In genomic region chr15:90874986-90875385, GRCh38 we compare ENCODE assay signal across 9 cellular contexts. TPM values are rescaled to one million over a fixed set of nuclear protein-coding genes. Genes with fewer than 3 reads are reported as not detected.
DNase-seq lines count a peak whose midpoint lies in the region; ATAC-seq and TF ChIP-seq lines count a peak whose summit lies in the region.
"Not testable (repeated sequence)": the region's sequence is repeated elsewhere in the genome, so short reads cannot be mapped to it uniquely, and the experiment has no call there.
"Had no signal": no experiment of that assay in that cellular context is flagged by ENCODE, and none has a peak within 500 bp of the region (broad histone marks: within the 10 kb centered on the region; RNA-seq: fewer than 3 reads in every experiment).

No MANE protein-coding gene starts in this region.

- DNase-seq in CD4-positive, CD25-positive, alpha-beta regulatory T cell; activated CD4-positive, alpha-beta memory T cell treated with anti-CD3 and anti-CD28 coated beads, Interleukin-2, amount 10 ng/mL, durations not matched to agents 7 days and 5 days; activated T-helper 1 cell treated with anti-CD3 and anti-CD28 coated beads, Interleukin-12 subunit alpha, Interleukin-12 subunit beta, Interleukin-2, Interleukin-4 antibody, amounts not matched to agents 30 ng/mL and 10 ng/mL and 1 ng/mL, durations not matched to agents 14 hours and 24 hours and 36 hours (ENCODE audit: low spot score); activated naive CD8-positive, alpha-beta T cell treated with anti-CD3 and anti-CD28 coated beads, Interleukin-2, amount 10 ng/mL, durations not matched to agents 7 days and 5 days; hepatocyte (ENCODE audit: low spot score); natural killer cell treated with Interleukin-12 subunit alpha and Interleukin-12 subunit beta and Interleukin-15 and Interleukin-18, amount 100 ng/mL, for 72 hours (ENCODE audit: low spot score): not testable (repeated sequence)

- H3K9me2 ChIP-seq in hepatocyte (replicated peaks; ENCODE audit: insufficient read depth), result not testable (repeated sequence)

- not testable (repeated sequence) for H3K27me3 Mint-ChIP-seq in CD4-positive, CD25-positive, alpha-beta regulatory T cell; activated CD4-positive, alpha-beta memory T cell treated with anti-CD3 and anti-CD28 coated beads, Interleukin-2, amount 10 ng/mL, durations not matched to agents 7 days and 5 days; activated T-helper 1 cell treated with anti-CD3 and anti-CD28 coated beads, Interleukin-12 subunit alpha, Interleukin-12 subunit beta, Interleukin-2, Interleukin-4 antibody, amounts not matched to agents 30 ng/mL and 10 ng/mL and 1 ng/mL, durations not matched to agents 14 hours and 24 hours and 36 hours (ENCODE audit: insufficient read depth); activated naive CD8-positive, alpha-beta T cell treated with anti-CD3 and anti-CD28 coated beads, Interleukin-2, amount 10 ng/mL, durations not matched to agents 7 days and 5 days; natural killer cell treated with Interleukin-12 subunit alpha and Interleukin-12 subunit beta and Interleukin-15 and Interleukin-18, amount 100 ng/mL, for 72 hours

- not testable (repeated sequence) for H3K9me3 ChIP-seq in CD4-positive, CD25-positive, alpha-beta regulatory T cell (ENCODE audit: control insufficient read depth in 2 of 2, low read length in 2 of 2); hepatocyte (ENCODE audit: low read depth)

- H3K27ac Mint-ChIP-seq in CD4-positive, CD25-positive, alpha-beta regulatory T cell, result peak overlapping the region in 2 of 3 donors; percentile 55 to 56
- H3K27ac Mint-ChIP-seq in activated CD4-positive, alpha-beta memory T cell treated with anti-CD3 and anti-CD28 coated beads, Interleukin-2, amount 10 ng/mL, durations not matched to agents 7 days and 5 days, result peak overlapping the region; percentile 67
- H3K27ac Mint-ChIP-seq in activated T-helper 1 cell treated with anti-CD3 and anti-CD28 coated beads, Interleukin-12 subunit alpha, Interleukin-12 subunit beta, Interleukin-2, Interleukin-4 antibody, amounts not matched to agents 30 ng/mL and 10 ng/mL and 1 ng/mL, durations not matched to agents 14 hours and 24 hours and 36 hours, result peak overlapping the region; percentile 74
- H3K27ac Mint-ChIP-seq in activated naive CD8-positive, alpha-beta T cell treated with anti-CD3 and anti-CD28 coated beads, Interleukin-2, amount 10 ng/mL, durations not matched to agents 7 days and 5 days, result peak overlapping the region; percentile 63
- H3K27ac Mint-ChIP-seq in natural killer cell treated with Interleukin-12 subunit alpha and Interleukin-12 subunit beta and Interleukin-15 and Interleukin-18, amount 100 ng/mL, for 72 hours, result peak overlapping the region; percentile 96 to 98

- WGBS in hepatocyte (ENCODE audit: low lambda C conversion rate, missing lambda C conversion rate), result 88% methylated on average over 9 of the region's 9 CpGs

- peak overlapping the region; percentile 95 for H3K4me2 ChIP-seq in hepatocyte

- intact Hi-C loops in activated T-helper 1 cell treated with anti-CD3 and anti-CD28 coated beads, Interleukin-12 subunit alpha, Interleukin-12 subunit beta, Interleukin-2, Interleukin-4 antibody, amounts not matched to agents 30 ng/mL and 10 ng/mL and 1 ng/mL, durations not matched to agents 14 hours and 24 hours and 36 hours (cut with micrococcal nuclease), result loop anchor here (1.0 kb wide), 1 partner anchor 8 kb away; no protein-coding TSS in a partner anchor

- peak overlapping the region in 1 of 4 donors; percentile 94 for H3K4me3 Mint-ChIP-seq in CD4-positive, CD25-positive, alpha-beta regulatory T cell
- peak overlapping the region; percentile 56 for H3K4me3 Mint-ChIP-seq in activated CD4-positive, alpha-beta memory T cell treated with anti-CD3 and anti-CD28 coated beads, Interleukin-2, amount 10 ng/mL, durations not matched to agents 7 days and 5 days
- peak overlapping the region; percentile 97 for H3K4me3 Mint-ChIP-seq in activated T-helper 1 cell treated with anti-CD3 and anti-CD28 coated beads, Interleukin-12 subunit alpha, Interleukin-12 subunit beta, Interleukin-2, Interleukin-4 antibody, amounts not matched to agents 30 ng/mL and 10 ng/mL and 1 ng/mL, durations not matched to agents 14 hours and 24 hours and 36 hours
- H3K4me3 Mint-ChIP-seq in activated naive CD8-positive, alpha-beta T cell treated with anti-CD3 and anti-CD28 coated beads, Interleukin-2, amount 10 ng/mL, durations not matched to agents 7 days and 5 days, result not testable (repeated sequence)
- H3K4me3 Mint-ChIP-seq in natural killer cell treated with Interleukin-12 subunit alpha and Interleukin-12 subunit beta and Interleukin-15 and Interleukin-18, amount 100 ng/mL, for 72 hours, result peak overlapping the region; percentile 94

- not testable (repeated sequence) for ATAC-seq in CD4-positive, CD25-positive, alpha-beta regulatory T cell (ENCODE audit: low read depth in 2 of 2); activated naive CD8-positive, alpha-beta T cell treated with anti-CD3 and anti-CD28 coated beads, Interleukin-2, amount 10 ng/mL, durations not matched to agents 7 days and 5 days (ENCODE audit: low read depth); natural killer cell treated with Interleukin-12 subunit alpha and Interleukin-12 subunit beta and Interleukin-15 and Interleukin-18, amount 100 ng/mL, for 72 hours

- H3K4me1 Mint-ChIP-seq in CD4-positive, CD25-positive, alpha-beta regulatory T cell, result peaks cover 5 to 38% (median 25%) of the 10 kb centered on the region in 4 donors
- peaks cover 69% of the 10 kb centered on the region for H3K4me1 Mint-ChIP-seq in activated CD4-positive, alpha-beta memory T cell treated with anti-CD3 and anti-CD28 coated beads, Interleukin-2, amount 10 ng/mL, durations not matched to agents 7 days and 5 days
- peaks cover 70% of the 10 kb centered on the region for H3K4me1 Mint-ChIP-seq in activated T-helper 1 cell treated with anti-CD3 and anti-CD28 coated beads, Interleukin-12 subunit alpha, Interleukin-12 subunit beta, Interleukin-2, Interleukin-4 antibody, amounts not matched to agents 30 ng/mL and 10 ng/mL and 1 ng/mL, durations not matched to agents 14 hours and 24 hours and 36 hours (ENCODE audit: low read depth)
- H3K4me1 Mint-ChIP-seq in activated naive CD8-positive, alpha-beta T cell treated with anti-CD3 and anti-CD28 coated beads, Interleukin-2, amount 10 ng/mL, durations not matched to agents 7 days and 5 days, result peaks cover 33% of the 10 kb centered on the region
- H3K4me1 Mint-ChIP-seq in natural killer cell treated with Interleukin-12 subunit alpha and Interleukin-12 subunit beta and Interleukin-15 and Interleukin-18, amount 100 ng/mL, for 72 hours (ENCODE audit: low read depth in 2 of 2), result peaks cover 39 to 46% of the 10 kb centered on the region in 2 donors

- H2AFZ ChIP-seq in hepatocyte, result not testable (repeated sequence)

- H3K36me3 Mint-ChIP-seq in CD4-positive, CD25-positive, alpha-beta regulatory T cell, result peaks cover 17% of the 10 kb centered on the region
- H3K36me3 Mint-ChIP-seq in activated CD4-positive, alpha-beta memory T cell treated with anti-CD3 and anti-CD28 coated beads, Interleukin-2, amount 10 ng/mL, durations not matched to agents 7 days and 5 days (ENCODE audit: low read depth), result peaks cover 90% of the 10 kb centered on the region
- H3K36me3 Mint-ChIP-seq in activated T-helper 1 cell treated with anti-CD3 and anti-CD28 coated beads, Interleukin-12 subunit alpha, Interleukin-12 subunit beta, Interleukin-2, Interleukin-4 antibody, amounts not matched to agents 30 ng/mL and 10 ng/mL and 1 ng/mL, durations not matched to agents 14 hours and 24 hours and 36 hours (ENCODE audit: low read depth), result peaks cover 80% of the 10 kb centered on the region
- peaks cover 18% of the 10 kb centered on the region for H3K36me3 Mint-ChIP-seq in activated naive CD8-positive, alpha-beta T cell treated with anti-CD3 and anti-CD28 coated beads, Interleukin-2, amount 10 ng/mL, durations not matched to agents 7 days and 5 days
- H3K36me3 Mint-ChIP-seq in natural killer cell treated with Interleukin-12 subunit alpha and Interleukin-12 subunit beta and Interleukin-15 and Interleukin-18, amount 100 ng/mL, for 72 hours, result peaks cover 17% of the 10 kb centered on the region

- POLR2A ChIA-PET in activated CD4-positive, alpha-beta memory T cell treated with anti-CD3 and anti-CD28 coated beads, Interleukin-2, amount 10 ng/mL, durations not matched to agents 7 days and 5 days (lab: Charles Lee), result interaction anchor here (1.0 to 4.0 kb wide), 10 partner anchors 10 to 175 kb away, joined by 3 to 56 read pairs (median 12); partner anchors contain the start of gene FES
- POLR2A ChIA-PET in activated naive CD8-positive, alpha-beta T cell treated with anti-CD3 and anti-CD28 coated beads, Interleukin-2, amount 10 ng/mL, durations not matched to agents 7 days and 5 days (lab: Charles Lee), result not testable (repeated sequence)

- H3K4me1 ChIP-seq in CD4-positive, CD25-positive, alpha-beta regulatory T cell (ENCODE audit: control insufficient read depth, insufficient read depth, low read length, poor library complexity, severe bottlenecking), result peaks cover 33% of the 10 kb centered on the region
- peaks cover 37% of the 10 kb centered on the region for H3K4me1 ChIP-seq in hepatocyte (ENCODE audit: insufficient read depth)

- H3K36me3 ChIP-seq in CD4-positive, CD25-positive, alpha-beta regulatory T cell (ENCODE audit: control insufficient read depth, insufficient read depth, low read length), result peaks cover 34% of the 10 kb centered on the region
- not testable (repeated sequence) for H3K36me3 ChIP-seq in hepatocyte (replicated peaks; ENCODE audit: insufficient read depth, low read depth)

- not testable (repeated sequence) for H3K27ac ChIP-seq in CD4-positive, CD25-positive, alpha-beta regulatory T cell (ENCODE audit: insufficient read depth, low read length, poor library complexity, severe bottlenecking); hepatocyte
- H3K27ac ChIP-seq in VCaP, result peak overlapping the region; percentile 98; the same call in 1 of the 2 replicates
- peak overlapping the region; percentile 27 for H3K27ac ChIP-seq in temporal lobe (ENCODE audit: low read depth, low read length)

- H3K9me3 Mint-ChIP-seq in CD4-positive, CD25-positive, alpha-beta regulatory T cell; activated CD4-positive, alpha-beta memory T cell treated with anti-CD3 and anti-CD28 coated beads, Interleukin-2, amount 10 ng/mL, durations not matched to agents 7 days and 5 days; activated T-helper 1 cell treated with anti-CD3 and anti-CD28 coated beads, Interleukin-12 subunit alpha, Interleukin-12 subunit beta, Interleukin-2, Interleukin-4 antibody, amounts not matched to agents 30 ng/mL and 10 ng/mL and 1 ng/mL, durations not matched to agents 14 hours and 24 hours and 36 hours; activated naive CD8-positive, alpha-beta T cell treated with anti-CD3 and anti-CD28 coated beads, Interleukin-2, amount 10 ng/mL, durations not matched to agents 7 days and 5 days; natural killer cell treated with Interleukin-12 subunit alpha and Interleukin-12 subunit beta and Interleukin-15 and Interleukin-18, amount 100 ng/mL, for 72 hours: not testable (repeated sequence)

- not testable (repeated sequence) for TF ChIP-seq CTCF in VCaP (conservative IDR thresholded peaks at IDR 0.05); hepatocyte (IDR thresholded peaks at IDR 0.05; ENCODE audit: poor library complexity)

- not testable (repeated sequence) for H3K27me3 ChIP-seq in CD4-positive, CD25-positive, alpha-beta regulatory T cell (ENCODE audit: control insufficient read depth, insufficient read depth, low read length); hepatocyte

- peaks cover 19% of the 10 kb centered on the region for H4K20me1 ChIP-seq in hepatocyte (ENCODE audit: insufficient read depth, poor library complexity, severe bottlenecking)

- peaks cover 49% of the 10 kb centered on the region for H3K79me2 ChIP-seq in hepatocyte

- not testable (repeated sequence) for H3K4me3 ChIP-seq in CD4-positive, CD25-positive, alpha-beta regulatory T cell (ENCODE audit: low read depth, low read length); hepatocyte

- CTCF ChIA-PET in activated CD4-positive, alpha-beta memory T cell treated with anti-CD3 and anti-CD28 coated beads, Interleukin-2, amount 10 ng/mL, durations not matched to agents 7 days and 5 days (lab: Charles Lee), result interaction anchor here (2.0 kb wide), 1 partner anchor 10 kb away, joined by 8 read pairs; no protein-coding TSS in a partner anchor

RNA-seq across cellular contexts. Expression of gene FURIN, which starts 6.6 kb away (rescaled TPM):
- 62.5 TPM for total RNA-seq in CD4-positive, CD25-positive, alpha-beta regulatory T cell
- 1 to 10 TPM; 2.9 to 8.6 (median 5.7) TPM for polyA plus RNA-seq in CD4-positive, CD25-positive, alpha-beta regulatory T cell
- total RNA-seq in activated CD4-positive, alpha-beta memory T cell treated with anti-CD3 and anti-CD28 coated beads, Interleukin-2, amount 10 ng/mL, durations not matched to agents 7 days and 5 days, result 100 to 1,000 TPM; 550 to 553 TPM
- 530 and 545 TPM in 2 replicates for total RNA-seq in activated T-helper 1 cell treated with anti-CD3 and anti-CD28 coated beads, Interleukin-12 subunit alpha, Interleukin-12 subunit beta, Interleukin-2, Interleukin-4 antibody, amounts not matched to agents 30 ng/mL and 10 ng/mL and 1 ng/mL, durations not matched to agents 14 hours and 24 hours and 36 hours
- total RNA-seq in activated naive CD8-positive, alpha-beta T cell treated with anti-CD3 and anti-CD28 coated beads, Interleukin-2, amount 10 ng/mL, durations not matched to agents 7 days and 5 days, result 10 to 100 TPM; 62.2 to 63.5 TPM
- 62.6 and 67.9 TPM in 2 replicates for total RNA-seq in hepatocyte
- 84.6 and 98.9 TPM in 2 replicates for polyA plus RNA-seq in hepatocyte
- 100 to 1,000 TPM; 528 to 679 TPM for total RNA-seq in natural killer cell treated with Interleukin-12 subunit alpha and Interleukin-12 subunit beta and Interleukin-15 and Interleukin-18, amount 100 ng/mL, for 72 hours
- total RNA-seq in temporal lobe, result 14.8 TPM

RNA-seq across cellular contexts. Expression of gene FES, which starts 9.3 kb away (rescaled TPM):
- total RNA-seq in CD4-positive, CD25-positive, alpha-beta regulatory T cell, result 3.8 TPM
- polyA plus RNA-seq in CD4-positive, CD25-positive, alpha-beta regulatory T cell, result under 1 TPM in 2 of 4 donors, not detected in 2; 0.13 TPM
- 10 to 100 TPM; 31.2 to 32.4 TPM for total RNA-seq in activated CD4-positive, alpha-beta memory T cell treated with anti-CD3 and anti-CD28 coated beads, Interleukin-2, amount 10 ng/mL, durations not matched to agents 7 days and 5 days
- 45.4 and 57.1 TPM in 2 replicates for total RNA-seq in activated T-helper 1 cell treated with anti-CD3 and anti-CD28 coated beads, Interleukin-12 subunit alpha, Interleukin-12 subunit beta, Interleukin-2, Interleukin-4 antibody, amounts not matched to agents 30 ng/mL and 10 ng/mL and 1 ng/mL, durations not matched to agents 14 hours and 24 hours and 36 hours
- 1 to 10 TPM; 6.2 to 7.5 TPM for total RNA-seq in activated naive CD8-positive, alpha-beta T cell treated with anti-CD3 and anti-CD28 coated beads, Interleukin-2, amount 10 ng/mL, durations not matched to agents 7 days and 5 days
- total RNA-seq in hepatocyte (5.7 and 13.5 TPM in 2 replicates), temporal lobe (3.7 TPM)
- 7.3 and 11.0 TPM in 2 replicates for polyA plus RNA-seq in hepatocyte
- 100 to 1,000 TPM; 139 to 140 TPM for total RNA-seq in natural killer cell treated with Interleukin-12 subunit alpha and Interleukin-12 subunit beta and Interleukin-15 and Interleukin-18, amount 100 ng/mL, for 72 hours
- polyA plus RNA-seq: CD4-positive, alpha-beta memory T cell had no signal

RNA-seq across cellular contexts. Expression of gene MAN2A2, which starts 28.1 kb away (rescaled TPM):
- 120 TPM for total RNA-seq in CD4-positive, CD25-positive, alpha-beta regulatory T cell
- 1 to 10 TPM; 3.8 to 6.6 (median 5.7) TPM for polyA plus RNA-seq in CD4-positive, CD25-positive, alpha-beta regulatory T cell
- total RNA-seq in activated CD4-positive, alpha-beta memory T cell treated with anti-CD3 and anti-CD28 coated beads, Interleukin-2, amount 10 ng/mL, durations not matched to agents 7 days and 5 days, result 100 to 1,000 TPM; 132 to 133 TPM
- 228 and 239 TPM in 2 replicates for total RNA-seq in activated T-helper 1 cell treated with anti-CD3 and anti-CD28 coated beads, Interleukin-12 subunit alpha, Interleukin-12 subunit beta, Interleukin-2, Interleukin-4 antibody, amounts not matched to agents 30 ng/mL and 10 ng/mL and 1 ng/mL, durations not matched to agents 14 hours and 24 hours and 36 hours
- total RNA-seq in activated naive CD8-positive, alpha-beta T cell treated with anti-CD3 and anti-CD28 coated beads, Interleukin-2, amount 10 ng/mL, durations not matched to agents 7 days and 5 days, result 100 to 1,000 TPM; 108 to 111 TPM
- total RNA-seq in hepatocyte, result 8.3 and 11.2 TPM in 2 replicates
- polyA plus RNA-seq in hepatocyte, result 32.7 and 44.5 TPM in 2 replicates
- total RNA-seq in natural killer cell treated with Interleukin-12 subunit alpha and Interleukin-12 subunit beta and Interleukin-15 and Interleukin-18, amount 100 ng/mL, for 72 hours, result 100 to 1,000 TPM; 172 to 244 TPM
- total RNA-seq in temporal lobe, result 24.3 TPM

RNA-seq across cellular contexts. Expression of gene HDDC3, which starts 57.4 kb away (rescaled TPM):
- total RNA-seq in CD4-positive, CD25-positive, alpha-beta regulatory T cell, result 15.6 TPM
- polyA plus RNA-seq in CD4-positive, CD25-positive, alpha-beta regulatory T cell, result 10 to 100 TPM; 24.4 to 36.2 (median 33.3) TPM
- total RNA-seq in activated CD4-positive, alpha-beta memory T cell treated with anti-CD3 and anti-CD28 coated beads, Interleukin-2, amount 10 ng/mL, durations not matched to agents 7 days and 5 days, result 10 to 100 TPM; 37.6 to 41.7 TPM
- 38.8 and 39.0 TPM in 2 replicates for total RNA-seq in activated T-helper 1 cell treated with anti-CD3 and anti-CD28 coated beads, Interleukin-12 subunit alpha, Interleukin-12 subunit beta, Interleukin-2, Interleukin-4 antibody, amounts not matched to agents 30 ng/mL and 10 ng/mL and 1 ng/mL, durations not matched to agents 14 hours and 24 hours and 36 hours
- total RNA-seq in activated naive CD8-positive, alpha-beta T cell treated with anti-CD3 and anti-CD28 coated beads, Interleukin-2, amount 10 ng/mL, durations not matched to agents 7 days and 5 days, result 10 to 100 TPM; 28.1 to 29.2 TPM
- 15.4 and 17.5 TPM in 2 replicates for total RNA-seq in hepatocyte
- 13.0 and 20.0 TPM in 2 replicates for polyA plus RNA-seq in hepatocyte
- total RNA-seq in natural killer cell treated with Interleukin-12 subunit alpha and Interleukin-12 subunit beta and Interleukin-15 and Interleukin-18, amount 100 ng/mL, for 72 hours, result 10 to 100 TPM; 23.4 to 30.5 TPM
- 6.1 TPM for total RNA-seq in temporal lobe
